In genomic region chr13:85698236-85698635, GRCh38 we compare ENCODE assay signal across 17 cellular contexts.
DNase-seq lines count a peak whose midpoint lies in the region; ATAC-seq, FAIRE-seq and TF ChIP-seq lines count a peak whose summit lies in the region.
"Had no signal": no experiment of that assay in that cellular context is flagged by ENCODE, and none has a peak within 500 bp of the region (broad histone marks: within the 10 kb centered on the region; RNA-seq: fewer than 3 reads in every experiment).

No MANE protein-coding gene starts in this region.

- no peaks in the 10 kb centered on the region for H3K27me3 Mint-ChIP-seq in immature natural killer cell (ENCODE audit: low read depth in 3 of 3)
- H3K27me3 Mint-ChIP-seq: CD4-positive, alpha-beta T cell; IgD-negative memory B cell had no signal

- in situ Hi-C loops in astrocyte of the spinal cord (cut with HindIII; ENCODE audit: low sequenced_read_pairs) = no loop called here

- H3K4me3 Mint-ChIP-seq in immature natural killer cell = no peak overlapping the region
- H3K4me3 Mint-ChIP-seq: CD4-positive, alpha-beta T cell; GM23338; H9; IgD-negative memory B cell had no signal

- no peaks in the 10 kb centered on the region for H3K27me3 ChIP-seq in Loucy (ENCODE audit: insufficient read depth, low read length, poor library complexity, severe bottlenecking)

- DNase-seq in H54 (ENCODE audit: insufficient read length, low spot score) (no peak), MV-4-11 (lab: John Stamatoyannopoulos, UW) (peak; percentile 26), astrocyte of the spinal cord (ENCODE audit: low read depth, low spot score) (peak; percentile 15), immature natural killer cell (no peak), NCI-H187 (lab: John Stamatoyannopoulos, UW) (no peak), GM03348 (ENCODE audit: low spot score) (no peak)
- DNase-seq: ACHN; C1 segment of cervical spinal cord; CD4-positive, alpha-beta T cell; DMS79; H9 had no signal

- no peak overlapping the region for H3K27ac Mint-ChIP-seq in immature natural killer cell
- H3K27ac Mint-ChIP-seq: CD4-positive, alpha-beta T cell; GM23338; H9 had no signal

- H2AFZ ChIP-seq in Loucy (ENCODE audit: low read length) = 0 out of 2 replicates have a peak overlapping the region, but pooled peaks have one; percentile 11
- H2AFZ ChIP-seq: GM23338 had no signal

- H3K4me1 Mint-ChIP-seq in immature natural killer cell = no peaks in the 10 kb centered on the region

- H3K9me3 Mint-ChIP-seq in immature natural killer cell = peaks cover 15 to 52% (median 19%) of the 10 kb centered on the region in 6 donors

- no peaks in the 10 kb centered on the region for H4K20me1 ChIP-seq in Loucy (ENCODE audit: insufficient read depth, low read length, poor library complexity, severe bottlenecking)

- H3K36me3 Mint-ChIP-seq in immature natural killer cell = peaks cover 0 to 7% (median 0%) of the 10 kb centered on the region in 3 donors
- H3K36me3 Mint-ChIP-seq: IgD-negative memory B cell had no signal

- FAIRE-seq in H54 (lab: Jason Lieb, UNC) = peak; percentile 11
- FAIRE-seq: G401.6, GM12892 had no signal

- no peaks in the 10 kb centered on the region for H3K9me2 ChIP-seq in Loucy (replicated peaks; ENCODE audit: low read depth, low read length)

- H3K36me3 ChIP-seq in Loucy (ENCODE audit: insufficient read depth, low read length) = no peaks in the 10 kb centered on the region

- TF ChIP-seq CTCF in Loucy (conservative IDR thresholded peaks at IDR 0.05; ENCODE audit: low read length) (no peak), astrocyte of the spinal cord (IDR thresholded peaks at IDR 0.05; ENCODE audit: low read depth, low read length) (no peak)

- TF ChIP-seq POLR2A in H54 (IDR thresholded peaks at IDR 0.05; ENCODE audit: low read depth, low read length) = no peak

- H3K9ac ChIP-seq in Loucy (ENCODE audit: low read depth, low read length, poor library complexity, severe bottlenecking) = no peak overlapping the region

- no peak for ATAC-seq in HG02759 (IDR thresholded peaks at IDR 0.05; ENCODE audit: unreplicated experiment)
- ATAC-seq: GM23338 had no signal

- H3K9me3 ChIP-seq in Loucy (ENCODE audit: insufficient read depth, low read depth, low read length) = peaks cover 7% of the 10 kb centered on the region; the same call in 1 of the 2 replicates

- no peak overlapping the region for H3K4me2 ChIP-seq in Loucy (ENCODE audit: low read depth, low read length, poor library complexity, severe bottlenecking)
- H3K4me2 ChIP-seq: GM23338 had no signal

- H3K79me2 ChIP-seq in Loucy (ENCODE audit: insufficient read depth, low read length) = no peaks in the 10 kb centered on the region

- H3K4me3 ChIP-seq in Loucy (ENCODE audit: low read length, poor library complexity, severe bottlenecking) (no peak overlapping the region), astrocyte of the spinal cord (ENCODE audit: low read depth, low read length) (no peak overlapping the region)
- H3K4me3 ChIP-seq: GM23338 had no signal

- peaks cover 33% of the 10 kb centered on the region for H3K4me1 ChIP-seq in Loucy (ENCODE audit: insufficient read depth, low read length, poor library complexity, severe bottlenecking)

- peaks cover 9% of the 10 kb centered on the region; the same call in 1 of the 2 replicates for H3F3A ChIP-seq in Loucy (ENCODE audit: low read depth)

Comparison
In these comparisons a context has a peak if more than half of its experiments do, and no peak if none do; other contexts are left out.
1. DNase-seq: peak in MV-4-11 (single experiment) and astrocyte of the spinal cord (single experiment); none in H54 (single experiment), immature natural killer cell (0 of 3), NCI-H187 (0 of 2) and GM03348 (single experiment).